ENCODE assay signal across 8 cellular contexts in genomic region chr7:35519971-35520809, GRCh38.
DNase-seq lines count a peak whose midpoint lies in the region; ATAC-seq, FAIRE-seq and TF ChIP-seq lines count a peak whose summit lies in the region.

No MANE protein-coding gene starts in this region.

- H3K4me3 ChIP-seq in AG10803 (ENCODE audit: low read length) (no peak overlapping the region), cardiac fibroblast (replicated peaks in 1 of 2; ENCODE audit: low read depth in 2 of 2, low read length in 2 of 2) (no peak overlapping the region), keratinocyte (ENCODE audit: control insufficient read depth in 2 of 3, extremely low read depth in 1 of 3, insufficient read depth in 2 of 3, low read depth in 1 of 3, low read length in 3 of 3) (no peak overlapping the region)

- no peaks in the 10 kb centered on the region for H3K4me1 ChIP-seq in keratinocyte (ENCODE audit: control insufficient read depth, extremely low read depth, insufficient read depth, low read length)

- H4K20me1 ChIP-seq in keratinocyte (ENCODE audit: control insufficient read depth, extremely low read depth, insufficient read depth, low read length): no peaks in the 10 kb centered on the region

- H3K4me2 ChIP-seq in keratinocyte (ENCODE audit: control insufficient read depth, extremely low read depth, insufficient read depth, low read depth, low read length): peak overlapping the region; percentile 62

- H3K9ac ChIP-seq in keratinocyte (ENCODE audit: control insufficient read depth, extremely low read depth, insufficient read depth, low read length): no peak overlapping the region

- FAIRE-seq in TTC549 (lab: Jason Lieb, UNC) (peak; percentile 72), keratinocyte (lab: Jason Lieb, UNC) (peak; percentile 17)

- no peaks in the 10 kb centered on the region for H3K9me1 ChIP-seq in keratinocyte (ENCODE audit: control insufficient read depth, extremely low read depth, insufficient read depth, low read length)

- peak overlapping the region; percentile 26 for H2AFZ ChIP-seq in keratinocyte (ENCODE audit: control insufficient read depth, low read length)

- H3K36me3 ChIP-seq in keratinocyte (ENCODE audit: control insufficient read depth in 2 of 2, extremely low read depth in 1 of 2, insufficient read depth in 2 of 2, low read length in 2 of 2): no peaks in the 10 kb centered on the region

- ATAC-seq in GM18508 (IDR thresholded peaks at IDR 0.05; ENCODE audit: insufficient read depth, unreplicated experiment) (peak; percentile 73), HG03064 (IDR thresholded peaks at IDR 0.05; ENCODE audit: low read depth, unreplicated experiment) (peak; percentile 86)

- TF ChIP-seq CTCF in AG10803 (conservative IDR thresholded peaks at IDR 0.05; ENCODE audit: low read length) (peak; percentile 80), cardiac fibroblast (IDR thresholded peaks at IDR 0.05; ENCODE audit: low read depth, low read length) (peak; percentile 92), keratinocyte (optimal IDR thresholded peaks at IDR 0.05 in 1 of 3, IDR thresholded peaks at IDR 0.05 in 1 of 3, conservative IDR thresholded peaks at IDR 0.05 in 1 of 3; ENCODE audit: extremely low read depth in 1 of 3, insufficient read depth in 2 of 3, low read length in 3 of 3) (peak; percentile 79 to 92 (median 82))

- H3K9me3 ChIP-seq in keratinocyte (ENCODE audit: control insufficient read depth, low read depth, low read length): no peaks in the 10 kb centered on the region

- dilution Hi-C loops in keratinocyte (cut with MboI; ENCODE audit: extremely low pct_ligation_motif_present, low sequenced_read_pairs): no loop called here

- H3K79me2 ChIP-seq in keratinocyte (ENCODE audit: control insufficient read depth, insufficient read depth, low read length): no peaks in the 10 kb centered on the region

- DNase-seq in AG10803 (ENCODE audit: low read depth): peak; percentile 54
- DNase-seq in NCI-H2081 (lab: John Stamatoyannopoulos, UW): peak; percentile 73
- DNase-seq in cardiac fibroblast (ENCODE audit: low read depth in 2 of 2): peak; percentile 83 to 88
- DNase-seq in keratinocyte (ENCODE audit: low read depth, low spot score): peak; percentile 21
- peak; percentile 8 to 39 (median 18) for DNase-seq in stimulated activated CD4-positive, alpha-beta T cell treated with anti-CD3 and anti-CD28 coated beads, TNF-alpha, amount 100 ng/mL, for 24 hours (ENCODE audit: low read depth in 3 of 3)

- H3K27me3 ChIP-seq in keratinocyte (ENCODE audit: control insufficient read depth, extremely low read depth, insufficient read depth, low read length): peaks cover 11% of the 10 kb centered on the region

- no peak overlapping the region for H3K27ac ChIP-seq in keratinocyte (ENCODE audit: control insufficient read depth, insufficient read depth, low read length)

Comparison
In these comparisons a context has a peak if more than half of its experiments do, and no peak if none do; other contexts are left out.
1. DNase-seq: peak in every context shown above with its lines; median percentile 86 in cardiac fibroblast; 73 in NCI-H2081; 54 in AG10803; 21 in keratinocyte; 18 in stimulated activated CD4-positive, alpha-beta T cell treated with anti-CD3 and anti-CD28 coated beads, TNF-alpha, amount 100 ng/mL, for 24 hours.